In genomic region chr1:7693662-7694061, GRCh38 we compare ENCODE assay signal across 1 cellular context.
TF ChIP-seq lines count a peak whose summit lies in the region.

No MANE protein-coding gene starts in this region.

TF ChIP-seq in HepG2, 621 proteins besides CTCF, POLR2A, EP300 and RAD21 (continued from another document):
- TF ChIP-seq, protein P1, sequence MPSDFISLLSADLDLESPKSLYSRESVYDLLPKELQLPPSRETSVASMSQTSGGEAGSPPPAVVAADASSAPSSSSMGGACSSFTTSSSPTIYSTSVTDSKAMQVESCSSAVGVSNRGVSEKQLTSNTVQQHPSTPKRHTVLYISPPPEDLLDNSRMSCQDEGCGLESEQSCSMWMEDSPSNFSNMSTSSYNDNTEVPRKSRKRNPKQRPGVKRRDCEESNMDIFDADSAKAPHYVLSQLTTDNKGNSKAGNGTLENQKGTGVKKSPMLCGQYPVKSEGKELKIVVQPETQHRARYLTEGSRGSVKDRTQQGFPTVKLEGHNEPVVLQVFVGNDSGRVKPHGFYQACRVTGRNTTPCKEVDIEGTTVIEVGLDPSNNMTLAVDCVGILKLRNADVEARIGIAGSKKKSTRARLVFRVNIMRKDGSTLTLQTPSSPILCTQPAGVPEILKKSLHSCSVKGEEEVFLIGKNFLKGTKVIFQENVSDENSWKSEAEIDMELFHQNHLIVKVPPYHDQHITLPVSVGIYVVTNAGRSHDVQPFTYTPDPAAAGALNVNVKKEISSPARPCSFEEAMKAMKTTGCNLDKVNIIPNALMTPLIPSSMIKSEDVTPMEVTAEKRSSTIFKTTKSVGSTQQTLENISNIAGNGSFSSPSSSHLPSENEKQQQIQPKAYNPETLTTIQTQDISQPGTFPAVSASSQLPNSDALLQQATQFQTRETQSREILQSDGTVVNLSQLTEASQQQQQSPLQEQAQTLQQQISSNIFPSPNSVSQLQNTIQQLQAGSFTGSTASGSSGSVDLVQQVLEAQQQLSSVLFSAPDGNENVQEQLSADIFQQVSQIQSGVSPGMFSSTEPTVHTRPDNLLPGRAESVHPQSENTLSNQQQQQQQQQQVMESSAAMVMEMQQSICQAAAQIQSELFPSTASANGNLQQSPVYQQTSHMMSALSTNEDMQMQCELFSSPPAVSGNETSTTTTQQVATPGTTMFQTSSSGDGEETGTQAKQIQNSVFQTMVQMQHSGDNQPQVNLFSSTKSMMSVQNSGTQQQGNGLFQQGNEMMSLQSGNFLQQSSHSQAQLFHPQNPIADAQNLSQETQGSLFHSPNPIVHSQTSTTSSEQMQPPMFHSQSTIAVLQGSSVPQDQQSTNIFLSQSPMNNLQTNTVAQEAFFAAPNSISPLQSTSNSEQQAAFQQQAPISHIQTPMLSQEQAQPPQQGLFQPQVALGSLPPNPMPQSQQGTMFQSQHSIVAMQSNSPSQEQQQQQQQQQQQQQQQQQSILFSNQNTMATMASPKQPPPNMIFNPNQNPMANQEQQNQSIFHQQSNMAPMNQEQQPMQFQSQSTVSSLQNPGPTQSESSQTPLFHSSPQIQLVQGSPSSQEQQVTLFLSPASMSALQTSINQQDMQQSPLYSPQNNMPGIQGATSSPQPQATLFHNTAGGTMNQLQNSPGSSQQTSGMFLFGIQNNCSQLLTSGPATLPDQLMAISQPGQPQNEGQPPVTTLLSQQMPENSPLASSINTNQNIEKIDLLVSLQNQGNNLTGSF (CRISPR knock-in tag; IDR thresholded peaks at IDR 0.05), result no peak
- TF ChIP-seq TAF15 (IDR thresholded peaks at IDR 0.05; ENCODE audit: low read depth, low read length, poor library complexity, severe bottlenecking), result no peak
- TF ChIP-seq ZNF333 (CRISPR knock-in tag; IDR thresholded peaks at IDR 0.05; ENCODE audit: borderline replicate concordance), result no peak
